Comparison of ENCODE assay signal across 8 cellular contexts in the genomic region with DNA sequence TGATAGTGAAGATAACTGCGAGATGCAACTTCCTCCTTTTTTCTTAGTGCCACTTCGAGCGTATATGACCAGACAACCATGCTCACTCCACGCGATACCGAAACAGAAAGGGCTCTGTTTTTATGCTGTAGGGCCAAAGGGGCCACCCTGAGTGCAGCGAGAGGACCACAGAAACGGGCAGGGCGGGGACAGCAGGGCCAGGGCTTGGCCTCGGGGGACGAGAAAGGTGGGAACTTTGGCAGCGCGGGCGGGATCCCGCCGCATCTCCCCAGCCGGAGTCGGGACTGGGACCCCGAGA. TPM values are rescaled to one million over a fixed set of nuclear protein-coding genes. Genes with fewer than 3 reads are reported as not detected.
DNase-seq lines count a peak whose midpoint lies in the region; ATAC-seq and TF ChIP-seq lines count a peak whose summit lies in the region.

No MANE protein-coding gene starts in this region.

- peak overlapping the region; percentile 87 for H3K9ac ChIP-seq in fibroblast of lung (ENCODE audit: insufficient read depth, low read length)

- peaks cover 47% of the 10 kb centered on the region for H3K4me1 Mint-ChIP-seq in activated T-cell treated with anti-CD3 and anti-CD28 coated beads, Interleukin-2, amount 50 U/mL, for 4 hours (ENCODE audit: low read depth)
- peaks cover 16% of the 10 kb centered on the region for H3K4me1 Mint-ChIP-seq in nephron

- no peak for DNase-seq in AG09309 (ENCODE audit: low read depth)
- peak; percentile 68 for DNase-seq in GM19238 (ENCODE audit: insufficient read length, low spot score)
- peak; percentile 38 to 49 for DNase-seq in PC-9
- peak; percentile 35 for DNase-seq in activated T-cell treated with anti-CD3 and anti-CD28 coated beads, Interleukin-2, amount 50 U/mL, for 4 hours
- peak; percentile 45 to 63 for DNase-seq in fibroblast of lung (ENCODE audit: low read depth in 2 of 2)
- DNase-seq in thyroid gland = peak; percentile 54 to 56

- peaks cover 26% of the 10 kb centered on the region for H3F3A ChIP-seq in PC-9 (ENCODE audit: insufficient read depth, low read depth)

- H3K4me1 ChIP-seq in PC-9 (replicated peaks; ENCODE audit: insufficient read depth) (peaks cover 55% of the 10 kb centered on the region), fibroblast of lung (ENCODE audit: control insufficient read depth, extremely low read depth, insufficient read depth, low read length) (no peaks in the 10 kb centered on the region), thyroid gland (peaks cover 4 to 7% of the 10 kb centered on the region in 2 donors)

- H4K20me1 ChIP-seq in PC-9 (ENCODE audit: insufficient read depth) (no peaks in the 10 kb centered on the region), fibroblast of lung (ENCODE audit: control insufficient read depth, extremely low read depth, insufficient read depth, low read length) (no peaks in the 10 kb centered on the region)

- peak; percentile 67 for ATAC-seq in HG03280 (IDR thresholded peaks at IDR 0.05; ENCODE audit: unreplicated experiment)
- peak; percentile 73 to 74 for ATAC-seq in activated T-cell treated with anti-CD3 and anti-CD28 coated beads, Interleukin-2, amount 50 U/mL, for 4 hours

- H3K79me2 ChIP-seq in PC-9 (ENCODE audit: low read depth) (peaks cover 54% of the 10 kb centered on the region), fibroblast of lung (ENCODE audit: control insufficient read depth, insufficient read depth, low read length) (peaks cover 30% of the 10 kb centered on the region)

- TSS peak; percentile 37 for BruUV-seq in PC-9 (replicated peaks; lab: Mats Ljungman, UMichigan)

- no peak for TF ChIP-seq CTCF in AG09309 (IDR thresholded peaks at IDR 0.05; ENCODE audit: control insufficient read depth, insufficient read depth, low read depth, low read length, missing control alignments)
- TF ChIP-seq CTCF in PC-9 (conservative IDR thresholded peaks at IDR 0.05) = no peak
- no peak for TF ChIP-seq CTCF in fibroblast of lung (conservative IDR thresholded peaks at IDR 0.05 in 1 of 2, IDR thresholded peaks at IDR 0.05 in 1 of 2; ENCODE audit: low read depth in 1 of 2, low read length in 2 of 2)
- TF ChIP-seq CTCF in nephron (IDR thresholded peaks at IDR 0.05; ENCODE audit: unreplicated experiment in 3 of 3) = no peak
- TF ChIP-seq CTCF in thyroid gland (IDR thresholded peaks at IDR 0.05) = no peak

- TF ChIP-seq POLR2A in thyroid gland (IDR thresholded peaks at IDR 0.05) = no peak

- H3K36me3 ChIP-seq in PC-9 (ENCODE audit: low read depth) (0 out of 2 replicates have a peak, but pooled peaks cover 2% of the 10 kb centered on the region), fibroblast of lung (ENCODE audit: control insufficient read depth, insufficient read depth, low read length) (no peaks in the 10 kb centered on the region), thyroid gland (no peaks in the 10 kb centered on the region)

- H3K9me2 ChIP-seq in PC-9 (ENCODE audit: insufficient read depth) = no peaks in the 10 kb centered on the region

- CTCF ChIA-PET in PC-9 (lab: Charles Lee) = interaction anchor here (0.6 to 1.1 kb wide), 3 partner anchors 14 to 59 kb away, joined by 3 to 8 read pairs (median 5); no protein-coding TSS in a partner anchor

- H3K4me3 ChIP-seq in AG09309 (ENCODE audit: control insufficient read depth, low read depth, low read length) (peak overlapping the region; percentile 57), PC-9 (peak overlapping the region; percentile 85), fibroblast of lung (replicated peaks in 1 of 4; ENCODE audit: control extremely low read depth in 1 of 4, insufficient read depth in 1 of 4, low read depth in 3 of 4, low read length in 4 of 4) (peak overlapping the region; percentile 85 to 98 (median 91)), thyroid gland (replicated peaks in 1 of 3) (peak overlapping the region; percentile 44 to 93 (median 77))

- POLR2A ChIA-PET in PC-9 (lab: Charles Lee; ENCODE audit: unreplicated experiment) = no interaction called here

- H3K27ac ChIP-seq in PC-9 (peak overlapping the region; percentile 44), fibroblast of lung (ENCODE audit: insufficient read depth, low read length) (peak overlapping the region; percentile 84), thyroid gland (peak overlapping the region; percentile 83 to 95 (median 90))

- WGBS in thyroid gland, 2 donors = 0 to 1% methylated on average over 8 to 18 of the region's 19 CpGs

- no peaks in the 10 kb centered on the region for H3K9me3 ChIP-seq in PC-9 (ENCODE audit: insufficient read depth, low read depth)
- no peaks in the 10 kb centered on the region for H3K9me3 ChIP-seq in fibroblast of lung (ENCODE audit: control insufficient read depth, insufficient read depth, low read depth, low read length)
- H3K9me3 ChIP-seq in thyroid gland = no peaks in the 10 kb centered on the region

- intact Hi-C loops in PC-9 (cut with micrococcal nuclease; ENCODE audit: unreplicated experiment) = no loop called here
- intact Hi-C loops in thyroid gland (cut with DNase I) = no loop called here

- H3K27me3 Mint-ChIP-seq in activated T-cell treated with anti-CD3 and anti-CD28 coated beads, Interleukin-2, amount 50 U/mL, for 4 hours (ENCODE audit: low read depth) = no peaks in the 10 kb centered on the region
- H3K27me3 Mint-ChIP-seq in nephron (ENCODE audit: low read depth) = peaks cover 45% of the 10 kb centered on the region

- peaks cover 4% of the 10 kb centered on the region for H3K36me3 Mint-ChIP-seq in activated T-cell treated with anti-CD3 and anti-CD28 coated beads, Interleukin-2, amount 50 U/mL, for 4 hours (ENCODE audit: insufficient read depth)
- no peaks in the 10 kb centered on the region for H3K36me3 Mint-ChIP-seq in nephron (ENCODE audit: low read depth)

- no peaks in the 10 kb centered on the region for H3K9me3 Mint-ChIP-seq in activated T-cell treated with anti-CD3 and anti-CD28 coated beads, Interleukin-2, amount 50 U/mL, for 4 hours
- no peaks in the 10 kb centered on the region for H3K9me3 Mint-ChIP-seq in nephron

- H3K27me3 ChIP-seq in PC-9 (ENCODE audit: insufficient read depth, low read depth) (no peaks in the 10 kb centered on the region), fibroblast of lung (ENCODE audit: control insufficient read depth, insufficient read depth, low read length) (peaks cover 7% of the 10 kb centered on the region), thyroid gland (no peaks in the 10 kb centered on the region)

- H3K4me2 ChIP-seq in PC-9 (peak overlapping the region; percentile 93), fibroblast of lung (ENCODE audit: extremely low read depth, insufficient read depth, low read length) (peak overlapping the region; percentile 73)

- H2AFZ ChIP-seq in PC-9 (peak overlapping the region; percentile 91), fibroblast of lung (ENCODE audit: low read length) (peak overlapping the region; percentile 89)

- H3K27ac Mint-ChIP-seq in nephron = peak overlapping the region; percentile 55 to 86 (median 85)

- H3K4me3 Mint-ChIP-seq in activated T-cell treated with anti-CD3 and anti-CD28 coated beads, Interleukin-2, amount 50 U/mL, for 4 hours = peak overlapping the region; percentile 98
- H3K4me3 Mint-ChIP-seq in nephron = peak overlapping the region; percentile 87 to 97 (median 94)

RNA-seq across cellular contexts. Expression of a gene that starts 0.5 kb away (rescaled TPM):
- total RNA-seq in PC-9 (2021) (40.0 and 48.9 TPM in 2 replicates), fibroblast of lung (77.3 and 82.7 TPM in 2 replicates), thyroid gland (100 to 1,000 TPM in 3 of 4 donors, 10 to 100 TPM in 1; 99.4 to 159 (median 119) TPM)
- total RNA-seq in activated T-cell treated with anti-CD3 and anti-CD28 coated beads, Interleukin-2, amount 50 U/mL, for 4 hours = 10 to 100 TPM; 15.5 to 20.6 (median 18.1) TPM
- 15.3 and 19.6 TPM in 2 replicates for polyA plus RNA-seq in fibroblast of lung
- polyA plus RNA-seq in fibroblast of lung (2012) = 11.7 and 15.0 TPM in 2 replicates
- polyA minus RNA-seq in fibroblast of lung (ENCODE audit: low replicate concordance) = 13.1 and 15.3 TPM in 2 replicates

RNA-seq across cellular contexts. Expression of a gene that starts 7.0 kb away (rescaled TPM):
- total RNA-seq in PC-9 (2021) = 0.09 TPM in 1 of 2 replicates, not detected in the other
- 1 to 10 TPM in 1 of 3 donors, under 1 TPM in 2; 0.43 to 1.0 (median 0.69) TPM for total RNA-seq in activated T-cell treated with anti-CD3 and anti-CD28 coated beads, Interleukin-2, amount 50 U/mL, for 4 hours
- not detected in 2 replicates for total RNA-seq in fibroblast of lung
- not detected in 2 replicates for polyA plus RNA-seq in fibroblast of lung
- polyA plus RNA-seq in fibroblast of lung (2012) = not detected in 2 replicates
- polyA minus RNA-seq in fibroblast of lung (ENCODE audit: low replicate concordance) = not detected in 2 replicates
- total RNA-seq in thyroid gland = under 1 TPM in 3 of 4 donors, not detected in 1; 0.22 to 0.39 (median 0.25) TPM
